In genomic region chr17:20098314-20098713, GRCh38 we compare ENCODE assay signal across 29 cellular contexts.
"Had no signal": no experiment of that assay in that cellular context is flagged by ENCODE, and none has a peak within 500 bp of the region (broad histone marks: within the 10 kb centered on the region; RNA-seq: fewer than 3 reads in every experiment).

No MANE protein-coding gene starts in this region.

- H3K27ac ChIP-seq: adrenal gland, body of pancreas, cardiac muscle cell, colonic mucosa, gastrocnemius medialis, right atrium auricular region, tibial artery had no signal

- H3K9me3 ChIP-seq: adrenal gland, body of pancreas, colonic mucosa, gastrocnemius medialis, right atrium auricular region, tibial artery had no signal

- H3K4me1 ChIP-seq: adrenal gland, colonic mucosa had no signal

- H3K4me2 ChIP-seq: smooth muscle cell had no signal

- ATAC-seq: activated CD4-positive, alpha-beta T cell treated with anti-CD3 and anti-CD28 coated beads for 36 hours; activated CD8-positive, alpha-beta memory T cell treated with anti-CD3 and anti-CD28 coated beads, Interleukin-2, amount 10 ng/mL, durations not matched to agents 7 days and 5 days; activated CD8-positive, alpha-beta T cell treated with anti-CD3 and anti-CD28 coated beads, Interleukin-2, amount 10 ng/mL, durations not matched to agents 7 days and 5 days; body of pancreas; effector memory CD8-positive, alpha-beta T cell; gastrocnemius medialis; left cardiac atrium; naive thymus-derived CD4-positive, alpha-beta T cell; stimulated activated memory B cell treated with anti-CD40 and anti-IgM and Interleukin-4, amounts not matched to agents 10 μg/mL and 1 μg/mL and 100 μg/mL, for 72 hours; stimulated activated naive CD8-positive, alpha-beta T cell treated with anti-CD3 and anti-CD28 coated beads, Interleukin-15, amount 100 ng/mL, for 72 hours had no signal

- H3K36me3 ChIP-seq: adrenal gland, cardiac muscle cell, colonic mucosa, gastrocnemius medialis, right atrium auricular region had no signal

- DNase-seq: activated CD4-positive, alpha-beta T cell treated with anti-CD3 and anti-CD28 coated beads for 36 hours; activated CD4-positive, CD25-positive, alpha-beta regulatory T cell; activated CD8-positive, alpha-beta memory T cell treated with anti-CD3 and anti-CD28 coated beads, Interleukin-2, amount 10 ng/mL, durations not matched to agents 7 days and 5 days; activated CD8-positive, alpha-beta T cell treated with anti-CD3 and anti-CD28 coated beads, Interleukin-2, amount 10 ng/mL, durations not matched to agents 7 days and 5 days; activated T-cell treated with anti-CD3 and anti-CD28 coated beads, Interleukin-2, amount 50 U/mL, for 48 hours; aorta; body of pancreas; cerebellar nuclear complex; colonic mucosa; dorsolateral prefrontal cortex; effector memory CD8-positive, alpha-beta T cell; gastrocnemius medialis; glutamatergic neuron; left cardiac atrium; mammary epithelial cell; naive thymus-derived CD4-positive, alpha-beta T cell; occipital lobe; stimulated activated CD4-positive, alpha-beta T cell treated with anti-CD3 and anti-CD28 coated beads, Interleukin-1b, Interleukin-23, amount 100 ng/mL, for 48 hours; stimulated activated CD4-positive, alpha-beta T cell treated with anti-CD3 and anti-CD28 coated beads, Interleukin-4, amount 100 ng/mL, for 4 hours; stimulated activated CD8-positive, alpha-beta memory T cell treated with anti-CD3 and anti-CD28 coated beads, Interleukin-4, amount 100 ng/mL, for 48 hours; stimulated activated naive CD8-positive, alpha-beta T cell treated with anti-CD3 and anti-CD28 coated beads, Interleukin-15, amount 100 ng/mL, for 72 hours; substantia nigra; T-helper 1 cell; tibial artery had no signal

- H3K4me3 ChIP-seq: adrenal gland, body of pancreas, cardiac muscle cell, colonic mucosa, dorsolateral prefrontal cortex, gastrocnemius medialis, right atrium auricular region, smooth muscle cell, tibial artery had no signal

- H3K27me3 ChIP-seq: adrenal gland, body of pancreas, cardiac muscle cell, dorsolateral prefrontal cortex, gastrocnemius medialis, right atrium auricular region, tibial artery had no signal
